Comparison of ENCODE assay signal across 8 cellular contexts in the genomic region with DNA sequence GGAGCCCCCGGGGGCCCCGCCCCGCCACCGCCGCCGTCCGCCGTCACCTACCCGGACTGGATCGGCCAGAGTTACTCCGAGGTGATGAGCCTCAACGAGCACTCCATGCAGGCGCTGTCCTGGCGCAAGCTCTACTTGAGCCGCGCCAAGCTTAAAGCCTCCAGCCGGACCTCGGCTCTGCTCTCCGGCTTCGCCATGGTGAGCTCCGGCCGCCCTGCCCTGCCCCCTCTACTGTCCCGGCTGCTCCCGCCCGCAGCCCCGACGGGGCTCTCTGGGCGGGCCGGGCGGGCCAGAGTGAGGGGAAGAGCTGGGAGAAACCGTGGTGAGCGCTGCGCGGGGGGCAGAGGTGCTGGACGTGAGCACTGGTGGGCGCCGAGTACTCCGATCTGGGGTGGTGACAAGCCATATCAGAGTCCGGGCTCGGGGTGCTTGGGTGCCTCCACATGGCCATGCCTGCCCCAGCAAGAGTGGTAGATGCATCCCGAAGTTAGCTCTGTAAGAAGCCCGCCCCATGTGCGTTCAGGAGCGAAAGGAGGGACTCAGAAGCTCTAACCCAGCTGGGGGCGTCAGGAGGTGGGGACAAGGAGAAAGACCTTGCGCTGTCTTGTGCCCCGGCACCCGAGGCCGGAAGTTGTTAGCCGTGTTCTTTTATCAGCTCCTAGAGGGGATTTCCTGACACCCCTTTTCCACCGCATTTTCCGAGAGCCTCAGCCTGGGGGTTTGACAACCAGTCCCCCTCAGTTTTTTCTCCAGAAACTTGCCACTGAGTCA. TPM values are rescaled to one million over a fixed set of nuclear protein-coding genes. Genes with fewer than 3 reads are reported as not detected.
A peak's percentile ranks its signal among the peaks of the same experiment; 100 is the strongest.
DNase-seq lines count a peak whose midpoint lies in the region; ATAC-seq and TF ChIP-seq lines count a peak whose summit lies in the region.

No MANE protein-coding gene starts in this region.

- TF ChIP-seq CTCF in DOHH2 (IDR thresholded peaks at IDR 0.05; ENCODE audit: low read depth, low read length, poor library complexity, severe bottlenecking) (peak; percentile 32), adrenal gland (IDR thresholded peaks at IDR 0.05) (no peak), right atrium auricular region (IDR thresholded peaks at IDR 0.05) (no peak), retinal pigment epithelial cell (conservative IDR thresholded peaks at IDR 0.05; ENCODE audit: low read depth, low read length) (peak; percentile 18)

- DNase-seq in T follicular helper cell (ENCODE audit: low read depth) (peak; percentile 74), adrenal gland (peak; percentile 46 to 68 (median 64)), right atrium auricular region (ENCODE audit: low spot score) (peak; percentile 67), retinal pigment epithelial cell (ENCODE audit: low read depth) (no peak), NCI-H446 treated with DMSO at 0.1 percent for 48 hours (lab: John Stamatoyannopoulos, UW) (no peak)

- under 1% methylated on average over 52 of the region's 52 CpGs for WGBS in HUES64
- 0 to 2% (median 1%) methylated on average over 4 to 52 of the region's 52 CpGs for WGBS in adrenal gland, 4 donors

- no peaks in the 10 kb centered on the region for H3F3A ChIP-seq in DOHH2 (ENCODE audit: control insufficient read depth, insufficient read depth)

- peaks cover 52% of the 10 kb centered on the region for H3K79me2 ChIP-seq in DOHH2 (ENCODE audit: control insufficient read depth, low read length)

- ATAC-seq in GM21423 (IDR thresholded peaks at IDR 0.05; ENCODE audit: unreplicated experiment), result peak; percentile 31

- H3K27ac ChIP-seq in DOHH2 (ENCODE audit: low read depth, low read length) (peak overlapping the region; percentile 67), HUES64 (ENCODE audit: low read depth, low read length) (peak overlapping the region; percentile 85), adrenal gland (peak overlapping the region in 4 of 5 donors; percentile 75 to 95 (median 83)), right atrium auricular region (peak overlapping the region; percentile 84 to 89)

- H3K4me1 ChIP-seq in DOHH2 (ENCODE audit: control insufficient read depth, low read length), result peaks cover 53% of the 10 kb centered on the region
- H3K4me1 ChIP-seq in HUES64 (ENCODE audit: insufficient read depth, low read length), result peaks cover 28% of the 10 kb centered on the region
- peaks cover 12 to 49% of the 10 kb centered on the region in 2 donors for H3K4me1 ChIP-seq in adrenal gland (replicated peaks in 1 of 2)
- peaks cover 0 to 47% of the 10 kb centered on the region in 2 donors for H3K4me1 ChIP-seq in right atrium auricular region

- no peaks in the 10 kb centered on the region for H3K9me3 ChIP-seq in DOHH2 (ENCODE audit: control insufficient read depth, insufficient read depth, low read length)
- H3K9me3 ChIP-seq in HUES64 (ENCODE audit: insufficient read depth, low read depth, low read length), result no peaks in the 10 kb centered on the region
- no peaks in the 10 kb centered on the region for H3K9me3 ChIP-seq in adrenal gland (replicated peaks in 1 of 3)
- H3K9me3 ChIP-seq in right atrium auricular region, result no peaks in the 10 kb centered on the region

- H3K36me3 ChIP-seq in DOHH2 (ENCODE audit: control insufficient read depth, low read length), result peaks cover 25% of the 10 kb centered on the region
- H3K36me3 ChIP-seq in HUES64 (ENCODE audit: insufficient read depth, low read length), result peaks cover 4% of the 10 kb centered on the region; the same call in 1 of the 2 replicates
- H3K36me3 ChIP-seq in adrenal gland (replicated peaks in 1 of 2), result no peaks in the 10 kb centered on the region
- H3K36me3 ChIP-seq in right atrium auricular region, result no peaks in the 10 kb centered on the region

- H3K27me3 ChIP-seq in DOHH2 (ENCODE audit: control insufficient read depth, low read length) (no peaks in the 10 kb centered on the region), HUES64 (ENCODE audit: insufficient read depth, low read length) (no peaks in the 10 kb centered on the region), adrenal gland (no peaks in the 10 kb centered on the region), right atrium auricular region (no peaks in the 10 kb centered on the region)

- peak overlapping the region; percentile 99 for H3K4me2 ChIP-seq in DOHH2 (ENCODE audit: low read length)

- H3K4me3 ChIP-seq in DOHH2 (ENCODE audit: low read length) (peak overlapping the region; percentile 79), HUES64 (ENCODE audit: low read length) (peak overlapping the region; percentile 96), adrenal gland (peak overlapping the region in 2 of 4 donors; percentile 48 to 75), right atrium auricular region (peak overlapping the region; percentile 55 to 66), retinal pigment epithelial cell (ENCODE audit: low read length) (peak overlapping the region; percentile 62)

- no peaks in the 10 kb centered on the region for H3K9me2 ChIP-seq in DOHH2 (replicated peaks; ENCODE audit: control insufficient read depth, low read length)

- peak overlapping the region; percentile 82 for H3K9ac ChIP-seq in HUES64 (ENCODE audit: low read depth, low read length)

- TF ChIP-seq POLR2A in adrenal gland (IDR thresholded peaks at IDR 0.05), result no peak

- H4K20me1 ChIP-seq in DOHH2 (ENCODE audit: control insufficient read depth, insufficient read depth, low read depth, low read length), result peaks cover 7% of the 10 kb centered on the region

- intact Hi-C loops in adrenal gland (cut with DNase I), result loop anchor here in 1 of 2 donors (5.0 kb wide), 1 partner anchor 40 kb away; the partner anchor contains the start of gene MORN3

RNA-seq across cellular contexts. Expression of gene ORAI1, which starts 0.7 kb away (rescaled TPM):
- 14.5 TPM for polyA plus RNA-seq in HUES64 (2013, experiment 1 of 2)
- polyA plus RNA-seq in HUES64 (2013, experiment 2 of 2), result 15.8 TPM
- total RNA-seq in adrenal gland (10 to 100 TPM in 5 of 8 donors, 1 to 10 TPM in 3; 4.9 to 16.1 (median 10.4) TPM), right atrium auricular region (1 to 10 TPM; 6.8 to 8.3 TPM)
- polyA plus RNA-seq in adrenal gland, result 1 to 10 TPM; 1.9 to 4.1 (median 2.9) TPM

RNA-seq across cellular contexts. Expression of gene MORN3, which starts 42.4 kb away (rescaled TPM):
- polyA plus RNA-seq in HUES64 (2013, experiment 1 of 2), result 0.25 TPM
- 0.32 TPM for polyA plus RNA-seq in HUES64 (2013, experiment 2 of 2)
- total RNA-seq in adrenal gland (under 1 TPM in 3 of 8 donors, not detected in 5; 0.25 to 0.41 (median 0.29) TPM), right atrium auricular region (under 1 TPM in 1 of 2 donors, not detected in 1; 0.35 TPM)
- polyA plus RNA-seq in adrenal gland, result under 1 TPM; 0.05 to 0.32 (median 0.24) TPM

RNA-seq across cellular contexts. Expression of gene KDM2B, which starts 46.2 kb away (rescaled TPM):
- polyA plus RNA-seq in HUES64 (2013, experiment 1 of 2), result 83.7 TPM
- 82.7 TPM for polyA plus RNA-seq in HUES64 (2013, experiment 2 of 2)
- total RNA-seq in adrenal gland (10 to 100 TPM in 7 of 8 donors, 1 to 10 TPM in 1; 9.1 to 40.6 (median 18.0) TPM), right atrium auricular region (10 to 100 TPM in 1 of 2 donors, 1 to 10 TPM in 1; 9.5 to 10.8 TPM)
- 10 to 100 TPM in 2 of 3 donors, 1 to 10 TPM in 1; 5.0 to 19.7 (median 10.2) TPM for polyA plus RNA-seq in adrenal gland

Comparison
In these comparisons a context has a peak if more than half of its experiments do, and no peak if none do; other contexts are left out.
1. CTCF ChIP-seq: peak in DOHH2 (single experiment) and retinal pigment epithelial cell (single experiment); none in adrenal gland (0 of 6) and right atrium auricular region (0 of 2).
2. DNase-seq: peak in T follicular helper cell (single experiment), adrenal gland (7 of 7) and right atrium auricular region (single experiment); none in retinal pigment epithelial cell (single experiment) and NCI-H446 treated with DMSO at 0.1 percent for 48 hours (single experiment).
3. Peak in every context shown above with its lines, with median percentiles within 50 percentile points of each other: H3K27ac ChIP-seq.